Comparison of ENCODE assay signal across 8 cellular contexts in genomic region chr1:161158316-161159016, GRCh38. TPM values are rescaled to one million over a fixed set of nuclear protein-coding genes. Genes with fewer than 3 reads are reported as not detected.
A peak's percentile ranks its signal among the peaks of the same experiment; 100 is the strongest.
DNase-seq lines count a peak whose midpoint lies in the region; ATAC-seq and TF ChIP-seq lines count a peak whose summit lies in the region.

No MANE protein-coding gene starts in this region.

- CTCF ChIA-PET in CD4-positive, alpha-beta memory T cell (lab: Charles Lee; ENCODE audit: partially characterized antibody) = interaction anchor here (0.8 to 2.4 kb wide), 6 partner anchors 7 to 216 kb away, joined by 3 to 11 read pairs (median 6); partner anchors contain the start of genes ARHGAP30, NDUFS2, PPOX and TOMM40L

- H4K20me1 ChIP-seq in MM.1S (ENCODE audit: insufficient read depth, low read length) (no peaks in the 10 kb centered on the region), neural cell (ENCODE audit: insufficient read depth) (no peaks in the 10 kb centered on the region)

- peaks cover 40 to 82% (median 62%) of the 10 kb centered on the region in 4 donors for H3K4me1 Mint-ChIP-seq in CD4-positive, alpha-beta memory T cell

- no peaks in the 10 kb centered on the region for H3K27me3 Mint-ChIP-seq in CD4-positive, alpha-beta memory T cell

- H3K79me2 ChIP-seq in MM.1S (ENCODE audit: low read length) (peaks cover 40% of the 10 kb centered on the region), neural cell (replicated peaks; ENCODE audit: insufficient read depth, low read length) (peaks cover 11% of the 10 kb centered on the region)

- no peaks in the 10 kb centered on the region for H3K9me3 ChIP-seq in CD4-positive, alpha-beta memory T cell (ENCODE audit: control insufficient read depth in 1 of 2, low read length in 2 of 2)
- no peaks in the 10 kb centered on the region for H3K9me3 ChIP-seq in MM.1S (replicated peaks; ENCODE audit: insufficient read depth, low read length)
- no peaks in the 10 kb centered on the region for H3K9me3 ChIP-seq in neural cell (ENCODE audit: low read length)

- no peaks in the 10 kb centered on the region for H3K9me2 ChIP-seq in MM.1S (replicated peaks; ENCODE audit: insufficient read depth, low read length)
- no peaks in the 10 kb centered on the region for H3K9me2 ChIP-seq in neural cell (ENCODE audit: insufficient read depth, low read length)

- peaks cover 25 to 57% of the 10 kb centered on the region in 2 donors for H3K36me3 Mint-ChIP-seq in CD4-positive, alpha-beta memory T cell

- no peaks in the 10 kb centered on the region for H3K27me3 ChIP-seq in CD4-positive, alpha-beta memory T cell (ENCODE audit: insufficient read depth, low read length)
- H3K27me3 ChIP-seq in MM.1S (replicated peaks; ENCODE audit: insufficient read depth, low read length) (no peaks in the 10 kb centered on the region), dorsolateral prefrontal cortex (no peaks in the 10 kb centered on the region), neural cell (ENCODE audit: insufficient read depth, low read depth, low read length) (no peaks in the 10 kb centered on the region)

- H3K4me1 ChIP-seq in CD4-positive, alpha-beta memory T cell (ENCODE audit: insufficient read depth, low read length) = peaks cover 45% of the 10 kb centered on the region
- H3K4me1 ChIP-seq in MM.1S (ENCODE audit: low read length) = peaks cover 31% of the 10 kb centered on the region

- ATAC-seq in GM18519 (IDR thresholded peaks at IDR 0.05; ENCODE audit: low FRiP score, unreplicated experiment) = no peak

- H3K4me2 ChIP-seq in MM.1S (ENCODE audit: low read depth, low read length) (peak overlapping the region; percentile 70), neural cell (ENCODE audit: low read length) (peak overlapping the region; percentile 89)

- H3K27ac ChIP-seq in CD4-positive, alpha-beta memory T cell (ENCODE audit: low read depth, low read length) = peak overlapping the region; percentile 84
- peak overlapping the region; percentile 46; the same call in 1 of the 2 replicates for H3K27ac ChIP-seq in MM.1S (ENCODE audit: low read length)
- peak overlapping the region; percentile 45 to 98 (median 94) for H3K27ac ChIP-seq in dorsolateral prefrontal cortex
- H3K27ac ChIP-seq in neural cell (ENCODE audit: low read length) = peak overlapping the region; percentile 87

- no peak for DNase-seq in CD4-positive, alpha-beta memory T cell
- peak; percentile 41 for DNase-seq in MM.1S
- no peak for DNase-seq in dorsolateral prefrontal cortex
- DNase-seq in UCSD-AML1 (lab: John Stamatoyannopoulos, UW; ENCODE audit: unreplicated experiment) = no peak
- DNase-seq in NK-92 (lab: John Stamatoyannopoulos, UW; ENCODE audit: unreplicated experiment) = no peak
- no peak for DNase-seq in NCI-H1930 (lab: John Stamatoyannopoulos, UW)

- H3F3A ChIP-seq in MM.1S (ENCODE audit: insufficient read depth, low read length) (peaks cover 22% of the 10 kb centered on the region), neural cell (ENCODE audit: insufficient read depth, low read length, poor library complexity, severe bottlenecking) (no peaks in the 10 kb centered on the region)

- H3K9ac ChIP-seq in MM.1S (ENCODE audit: low read length) (peak overlapping the region; percentile 87; the same call in 1 of the 2 replicates), neural cell (ENCODE audit: low read length) (peak overlapping the region; percentile 97)

- TF ChIP-seq CTCF in MM.1S (IDR thresholded peaks at IDR 0.05; ENCODE audit: low read length) (no peak), dorsolateral prefrontal cortex (IDR thresholded peaks at IDR 0.05 in 54 of 56, conservative IDR thresholded peaks at IDR 0.05 in 2 of 56; ENCODE audit: low read depth in 1 of 56, partially characterized antibody in 56 of 56) (no peak), neural cell (IDR thresholded peaks at IDR 0.05; ENCODE audit: poor library complexity, severe bottlenecking) (no peak)

- intact Hi-C loops in CD4-positive, alpha-beta memory T cell (cut with micrococcal nuclease) = loop anchor here (10.0 kb wide), 1 partner anchor 1064 kb away; the partner anchor contains the start of gene IGSF8
- intact Hi-C loops in dorsolateral prefrontal cortex (cut with DNase I) = loop anchor here in 1 of 2 donors (10.0 kb wide), 1 partner anchor 114 kb away; the partner anchor contains the start of gene USF1

- POLR2A ChIA-PET in CD4-positive, alpha-beta memory T cell (lab: Charles Lee; ENCODE audit: partially characterized antibody) = interaction anchor here (0.6 to 2.7 kb wide), 9 partner anchors 8 to 701 kb away, joined by 3 to 18 read pairs (median 9); partner anchors contain the start of genes B4GALT3, NDUFS2, PPOX and TOMM40L

- H3K9me3 Mint-ChIP-seq in CD4-positive, alpha-beta memory T cell = peaks cover 0 to 3% (median 0%) of the 10 kb centered on the region in 8 donors

- H3K4me3 Mint-ChIP-seq in CD4-positive, alpha-beta memory T cell = peak overlapping the region; percentile 91 to 99 (median 94)

- H3K36me3 ChIP-seq in CD4-positive, alpha-beta memory T cell (ENCODE audit: insufficient read depth, low read length) = peaks cover 12% of the 10 kb centered on the region
- H3K36me3 ChIP-seq in MM.1S (replicated peaks; ENCODE audit: insufficient read depth, low read length) = peaks cover 5% of the 10 kb centered on the region; the same call in 1 of the 2 replicates
- H3K36me3 ChIP-seq in neural cell (ENCODE audit: insufficient read depth, low read length) = no peaks in the 10 kb centered on the region

- H3K4me3 ChIP-seq in CD4-positive, alpha-beta memory T cell (ENCODE audit: low read length in 2 of 2) = peak overlapping the region in 1 of 2 donors; percentile 83
- H3K4me3 ChIP-seq in MM.1S (ENCODE audit: low read length) (peak overlapping the region; percentile 71), dorsolateral prefrontal cortex (peak overlapping the region; percentile 56 to 98 (median 91)), neural cell (ENCODE audit: low read length) (peak overlapping the region; percentile 98)

- H2AFZ ChIP-seq in MM.1S (ENCODE audit: low read length) = no peak overlapping the region; the same call in 1 of the 2 replicates
- H2AFZ ChIP-seq in neural cell (ENCODE audit: low read depth, low read length) = no peak overlapping the region

- peak overlapping the region; percentile 94 to 99 (median 97) for H3K27ac Mint-ChIP-seq in CD4-positive, alpha-beta memory T cell

- no peak for TF ChIP-seq RAD21 in neural cell (conservative IDR thresholded peaks at IDR 0.05)

- TF ChIP-seq EP300 in neural cell (conservative IDR thresholded peaks at IDR 0.05; ENCODE audit: poor library complexity, severe bottlenecking) = no peak

TF ChIP-seq in neural cell, 6 proteins besides CTCF, POLR2A, EP300 and RAD21 (continues in another document):
- TF ChIP-seq POLR2AphosphoS5 (IDR thresholded peaks at IDR 0.05) (no peak), REST (IDR thresholded peaks at IDR 0.05; ENCODE audit: borderline replicate concordance) (no peak), MXI1 (conservative IDR thresholded peaks at IDR 0.05; ENCODE audit: poor library complexity, severe bottlenecking) (no peak), SMC3 (conservative IDR thresholded peaks at IDR 0.05; ENCODE audit: poor library complexity) (no peak), EZH2 (IDR thresholded peaks at IDR 0.05; ENCODE audit: borderline replicate concordance, insufficient read depth, low read length, poor library complexity, severe bottlenecking) (no peak)

RNA-seq across cellular contexts. Expression of gene USP21, which starts 0.8 kb away (rescaled TPM):
- total RNA-seq in CD4-positive, alpha-beta memory T cell = 10 to 100 TPM; 62.0 to 63.6 TPM
- polyA plus RNA-seq in CD4-positive, alpha-beta memory T cell = 10 to 100 TPM; 15.5 to 30.6 TPM
- 10 to 100 TPM; 24.5 to 66.1 (median 40.0) TPM for total RNA-seq in dorsolateral prefrontal cortex
- 18.3 and 20.2 TPM in 2 replicates for polyA plus RNA-seq in neural cell
- 19.2 and 19.7 TPM in 2 replicates for polyA minus RNA-seq in neural cell

RNA-seq across cellular contexts. Expression of gene UFC1, which starts 4.7 kb away (rescaled TPM):
- 10 to 100 TPM; 87.2 to 87.4 TPM for total RNA-seq in CD4-positive, alpha-beta memory T cell
- 100 to 1,000 TPM; 146 to 176 TPM for polyA plus RNA-seq in CD4-positive, alpha-beta memory T cell
- total RNA-seq in dorsolateral prefrontal cortex = 100 to 1,000 TPM in 2 of 120 experiments, 10 to 100 TPM in 118; 55.5 to 108 (median 76.8) TPM
- 87.4 and 104 TPM in 2 replicates for polyA plus RNA-seq in neural cell
- polyA minus RNA-seq in neural cell = 46.4 and 47.7 TPM in 2 replicates

RNA-seq across cellular contexts. Expression of gene PPOX, which starts 7.8 kb away (rescaled TPM):
- 10 to 100 TPM; 59.4 to 69.8 TPM for total RNA-seq in CD4-positive, alpha-beta memory T cell
- polyA plus RNA-seq in CD4-positive, alpha-beta memory T cell = 10 to 100 TPM; 16.3 to 25.7 TPM
- 10 to 100 TPM; 18.7 to 52.5 (median 36.8) TPM for total RNA-seq in dorsolateral prefrontal cortex
- polyA plus RNA-seq in neural cell = 93.9 and 107 TPM in 2 replicates
- 33.4 and 35.1 TPM in 2 replicates for polyA minus RNA-seq in neural cell

RNA-seq across cellular contexts. Expression of gene B4GALT3, which starts 18.8 kb away (rescaled TPM):
- 10 to 100 TPM; 64.6 to 71.5 TPM for total RNA-seq in CD4-positive, alpha-beta memory T cell
- polyA plus RNA-seq in CD4-positive, alpha-beta memory T cell = 10 to 100 TPM; 55.9 to 60.5 TPM
- 10 to 100 TPM; 17.8 to 52.2 (median 29.1) TPM for total RNA-seq in dorsolateral prefrontal cortex
- 39.8 and 43.7 TPM in 2 replicates for polyA plus RNA-seq in neural cell
- 24.3 and 24.8 TPM in 2 replicates for polyA minus RNA-seq in neural cell

RNA-seq across cellular contexts. Expression of gene DEDD, which starts 26.0 kb away (rescaled TPM):
- total RNA-seq in CD4-positive, alpha-beta memory T cell = 10 to 100 TPM; 39.1 to 41.4 TPM
- polyA plus RNA-seq in CD4-positive, alpha-beta memory T cell = 10 to 100 TPM; 40.7 to 42.0 TPM
- 10 to 100 TPM; 23.9 to 40.2 (median 30.5) TPM for total RNA-seq in dorsolateral prefrontal cortex
- polyA plus RNA-seq in neural cell = 29.6 and 42.6 TPM in 2 replicates
- polyA minus RNA-seq in neural cell = 28.7 and 30.7 TPM in 2 replicates
